1 cellular context compared by ENCODE assay signal in the genomic region with DNA sequence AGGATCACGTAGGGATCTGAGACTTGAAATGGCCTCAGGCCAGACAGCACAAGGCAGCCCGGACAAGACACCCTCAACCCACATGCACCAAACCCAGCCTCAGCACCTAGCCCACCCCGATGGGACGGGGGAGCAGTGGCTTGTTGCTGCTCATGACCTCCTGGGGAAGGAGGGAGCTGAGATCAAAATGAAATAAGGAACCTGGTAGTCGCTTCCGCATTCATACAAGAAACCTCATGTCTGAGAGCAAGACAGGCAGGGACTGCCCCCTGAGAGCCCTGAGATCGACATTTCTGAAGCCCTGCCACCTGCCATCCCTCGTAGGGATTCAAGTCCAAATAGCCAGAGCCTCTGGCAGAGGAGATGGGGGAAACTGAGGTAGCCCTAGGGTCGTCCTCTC.
TF ChIP-seq lines count a peak whose summit lies in the region.

No MANE protein-coding gene starts in this region.

TF ChIP-seq in HCT116, 20 proteins besides CTCF, POLR2A, EP300 and RAD21 (continued from another document):
- TF ChIP-seq, protein P1, sequence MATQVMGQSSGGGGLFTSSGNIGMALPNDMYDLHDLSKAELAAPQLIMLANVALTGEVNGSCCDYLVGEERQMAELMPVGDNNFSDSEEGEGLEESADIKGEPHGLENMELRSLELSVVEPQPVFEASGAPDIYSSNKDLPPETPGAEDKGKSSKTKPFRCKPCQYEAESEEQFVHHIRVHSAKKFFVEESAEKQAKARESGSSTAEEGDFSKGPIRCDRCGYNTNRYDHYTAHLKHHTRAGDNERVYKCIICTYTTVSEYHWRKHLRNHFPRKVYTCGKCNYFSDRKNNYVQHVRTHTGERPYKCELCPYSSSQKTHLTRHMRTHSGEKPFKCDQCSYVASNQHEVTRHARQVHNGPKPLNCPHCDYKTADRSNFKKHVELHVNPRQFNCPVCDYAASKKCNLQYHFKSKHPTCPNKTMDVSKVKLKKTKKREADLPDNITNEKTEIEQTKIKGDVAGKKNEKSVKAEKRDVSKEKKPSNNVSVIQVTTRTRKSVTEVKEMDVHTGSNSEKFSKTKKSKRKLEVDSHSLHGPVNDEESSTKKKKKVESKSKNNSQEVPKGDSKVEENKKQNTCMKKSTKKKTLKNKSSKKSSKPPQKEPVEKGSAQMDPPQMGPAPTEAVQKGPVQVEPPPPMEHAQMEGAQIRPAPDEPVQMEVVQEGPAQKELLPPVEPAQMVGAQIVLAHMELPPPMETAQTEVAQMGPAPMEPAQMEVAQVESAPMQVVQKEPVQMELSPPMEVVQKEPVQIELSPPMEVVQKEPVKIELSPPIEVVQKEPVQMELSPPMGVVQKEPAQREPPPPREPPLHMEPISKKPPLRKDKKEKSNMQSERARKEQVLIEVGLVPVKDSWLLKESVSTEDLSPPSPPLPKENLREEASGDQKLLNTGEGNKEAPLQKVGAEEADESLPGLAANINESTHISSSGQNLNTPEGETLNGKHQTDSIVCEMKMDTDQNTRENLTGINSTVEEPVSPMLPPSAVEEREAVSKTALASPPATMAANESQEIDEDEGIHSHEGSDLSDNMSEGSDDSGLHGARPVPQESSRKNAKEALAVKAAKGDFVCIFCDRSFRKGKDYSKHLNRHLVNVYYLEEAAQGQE (IDR thresholded peaks at IDR 0.05; ENCODE audit: low read depth): no peak
